In genomic region chr4:173346074-173346473, GRCh38 we compare ENCODE assay signal across 1 cellular context.
TF ChIP-seq lines count a peak whose summit lies in the region.

No MANE protein-coding gene starts in this region.

TF ChIP-seq in SK-N-SH, 30 proteins besides CTCF, POLR2A, EP300 and RAD21 (continued from another document):
- TF ChIP-seq FOXM1 (IDR thresholded peaks at IDR 0.05; ENCODE audit: low read depth) (no peak), PBX3 (IDR thresholded peaks at IDR 0.05) (peak; percentile 46; the same call in 1 of the 2 replicates), TAF1 (IDR thresholded peaks at IDR 0.05; ENCODE audit: borderline replicate concordance, low read depth, low read length) (no peak), GABPA (IDR thresholded peaks at IDR 0.05; ENCODE audit: low read depth) (no peak), TEAD4 (IDR thresholded peaks at IDR 0.05; ENCODE audit: borderline replicate concordance, insufficient read depth) (peak; percentile 54; the same call in 1 of the 2 replicates), GATA2 (CRISPR knock-in tag; IDR thresholded peaks at IDR 0.05) (no peak), RCOR1 (IDR thresholded peaks at IDR 0.05; ENCODE audit: low read length) (no peak), ZBTB33 (IDR thresholded peaks at IDR 0.05; ENCODE audit: borderline replicate concordance, low read depth) (no peak), NFIC (IDR thresholded peaks at IDR 0.05; ENCODE audit: borderline replicate concordance) (no peak), MAX (IDR thresholded peaks at IDR 0.05; ENCODE audit: low read depth) (no peak), MXI1 (IDR thresholded peaks at IDR 0.05; ENCODE audit: low read depth, low read length) (no peak), CHD2 (IDR thresholded peaks at IDR 0.05; ENCODE audit: low read length, partially characterized antibody) (no peak), RXRA (IDR thresholded peaks at IDR 0.05; ENCODE audit: borderline replicate concordance, low read depth) (no peak), EZH2phosphoT487 (IDR thresholded peaks at IDR 0.05; ENCODE audit: borderline replicate concordance, low read depth) (no peak), FOXJ3 (CRISPR knock-in tag; IDR thresholded peaks at IDR 0.05) (no peak), RFX5 (IDR thresholded peaks at IDR 0.05; ENCODE audit: low read length) (no peak), JUND (IDR thresholded peaks at IDR 0.05) (peak; percentile 47), ELF1 (IDR thresholded peaks at IDR 0.05) (no peak), YY1 (IDR thresholded peaks at IDR 0.05; ENCODE audit: low read depth) (no peak), USF1 (IDR thresholded peaks at IDR 0.05; ENCODE audit: borderline replicate concordance, low read depth) (no peak), MEF2A (IDR thresholded peaks at IDR 0.05; ENCODE audit: borderline replicate concordance, low read depth) (no peak), POLR2AphosphoS5 (IDR thresholded peaks at IDR 0.05; ENCODE audit: low read depth, low read length) (no peak)
- TF ChIP-seq, protein P1, sequence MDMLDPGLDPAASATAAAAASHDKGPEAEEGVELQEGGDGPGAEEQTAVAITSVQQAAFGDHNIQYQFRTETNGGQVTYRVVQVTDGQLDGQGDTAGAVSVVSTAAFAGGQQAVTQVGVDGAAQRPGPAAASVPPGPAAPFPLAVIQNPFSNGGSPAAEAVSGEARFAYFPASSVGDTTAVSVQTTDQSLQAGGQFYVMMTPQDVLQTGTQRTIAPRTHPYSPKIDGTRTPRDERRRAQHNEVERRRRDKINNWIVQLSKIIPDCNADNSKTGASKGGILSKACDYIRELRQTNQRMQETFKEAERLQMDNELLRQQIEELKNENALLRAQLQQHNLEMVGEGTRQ (IDR thresholded peaks at IDR 0.05; ENCODE audit: borderline replicate concordance, low read depth, low read length) = no peak
